Comparison of ENCODE assay signal across 25 cellular contexts in the genomic region with DNA sequence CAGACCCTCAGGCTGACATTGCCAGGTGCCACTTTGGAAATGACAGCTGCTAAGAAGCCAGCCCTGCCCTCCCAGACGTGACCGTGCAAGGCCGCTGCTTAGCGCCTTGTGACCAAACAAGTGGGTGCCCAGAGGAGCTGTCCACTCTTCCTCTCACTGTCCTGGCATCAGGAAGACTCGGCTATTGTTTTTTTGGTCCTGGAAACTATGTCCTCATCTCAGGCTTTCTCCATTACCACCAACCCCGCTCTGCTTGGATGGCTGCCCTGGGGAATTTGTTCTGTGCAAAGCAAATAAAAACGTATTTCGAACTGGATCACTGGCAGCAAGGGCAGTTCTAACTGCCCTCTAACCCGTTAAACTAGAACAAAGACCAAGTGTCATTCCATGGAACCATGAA. TPM values are rescaled to one million over a fixed set of nuclear protein-coding genes. Genes with fewer than 3 reads are reported as not detected.
A peak's percentile ranks its signal among the peaks of the same experiment; 100 is the strongest.
DNase-seq lines count a peak whose midpoint lies in the region; ATAC-seq and TF ChIP-seq lines count a peak whose summit lies in the region.
"Had no signal": no experiment of that assay in that cellular context is flagged by ENCODE, and none has a peak within 500 bp of the region (broad histone marks: within the 10 kb centered on the region; RNA-seq: fewer than 3 reads in every experiment).

No MANE protein-coding gene starts in this region.

- peak overlapping the region; percentile 75 to 86 (median 80) for H3K27ac ChIP-seq in body of pancreas
- peak overlapping the region; percentile 7 to 20 for H3K27ac ChIP-seq in thoracic aorta
- H3K27ac ChIP-seq: cardiac muscle cell, esophagus muscularis mucosa, hepatocyte, neutrophil, spleen had no signal

- H3K27ac Mint-ChIP-seq in neural crest cell (ENCODE audit: unreplicated experiment) = peak overlapping the region; percentile 27
- H3K27ac Mint-ChIP-seq in activated naive CD8-positive, alpha-beta T cell treated with anti-CD3 and anti-CD28 coated beads, Interleukin-2, amount 50 U/mL, for 24 hours = no peak overlapping the region
- H3K27ac Mint-ChIP-seq: activated T-cell treated with anti-CD3 and anti-CD28 coated beads, Interleukin-2, amount 50 U/mL, for 24 hours; CD4-positive, alpha-beta T cell; immature natural killer cell; stimulated activated memory B cell treated with anti-CD40 and anti-IgM and Interleukin-4, amounts not matched to agents 10 μg/mL and 1 μg/mL and 100 μg/mL, for 72 hours had no signal

- no peak overlapping the region for H3K4me3 Mint-ChIP-seq in neural crest cell
- H3K4me3 Mint-ChIP-seq in activated naive CD8-positive, alpha-beta T cell treated with anti-CD3 and anti-CD28 coated beads, Interleukin-2, amount 50 U/mL, for 24 hours = no peak overlapping the region
- H3K4me3 Mint-ChIP-seq: activated T-cell treated with anti-CD3 and anti-CD28 coated beads, Interleukin-2, amount 50 U/mL, for 24 hours; CD4-positive, alpha-beta T cell; immature natural killer cell; stimulated activated memory B cell treated with anti-CD40 and anti-IgM and Interleukin-4, amounts not matched to agents 10 μg/mL and 1 μg/mL and 100 μg/mL, for 72 hours had no signal

- 25 to 36% methylated on average over 9 of the region's 9 CpGs for WGBS in body of pancreas, 2 donors

- TF ChIP-seq EP300 in Ishikawa (IDR thresholded peaks at IDR 0.05; ENCODE audit: borderline replicate concordance) = no peak

- H3K4me1 Mint-ChIP-seq in neural crest cell = peaks cover 5% of the 10 kb centered on the region
- H3K4me1 Mint-ChIP-seq in activated naive CD8-positive, alpha-beta T cell treated with anti-CD3 and anti-CD28 coated beads, Interleukin-2, amount 50 U/mL, for 24 hours = no peaks in the 10 kb centered on the region
- H3K4me1 Mint-ChIP-seq: immature natural killer cell had no signal

- TF ChIP-seq POLR2A in body of pancreas (IDR thresholded peaks at IDR 0.05) = no peak

- H3K9me3 ChIP-seq in body of pancreas (no peaks in the 10 kb centered on the region), thoracic aorta (no peaks in the 10 kb centered on the region)
- H3K9me3 ChIP-seq: esophagus muscularis mucosa, neutrophil, spleen had no signal

- no peaks in the 10 kb centered on the region for H3K27me3 Mint-ChIP-seq in neural crest cell (ENCODE audit: low read depth)
- no peaks in the 10 kb centered on the region for H3K27me3 Mint-ChIP-seq in activated naive CD8-positive, alpha-beta T cell treated with anti-CD3 and anti-CD28 coated beads, Interleukin-2, amount 50 U/mL, for 24 hours
- H3K27me3 Mint-ChIP-seq: CD4-positive, alpha-beta T cell had no signal

- ATAC-seq in body of pancreas (peak; percentile 40), thoracic aorta (ENCODE audit: insufficient number of reproducible peaks, low FRiP score, low read depth) (no peak), GM18861 (IDR thresholded peaks at IDR 0.05; ENCODE audit: unreplicated experiment) (no peak)
- ATAC-seq in activated naive CD8-positive, alpha-beta T cell treated with anti-CD3 and anti-CD28 coated beads, Interleukin-2, amount 50 U/mL, for 24 hours = no peak
- ATAC-seq: stimulated activated memory B cell treated with anti-CD40 and anti-IgM and Interleukin-4, amounts not matched to agents 10 μg/mL and 1 μg/mL and 100 μg/mL, for 72 hours had no signal

- H3K36me3 Mint-ChIP-seq in neural crest cell (ENCODE audit: low read depth) = no peaks in the 10 kb centered on the region
- H3K36me3 Mint-ChIP-seq in activated naive CD8-positive, alpha-beta T cell treated with anti-CD3 and anti-CD28 coated beads, Interleukin-2, amount 50 U/mL, for 24 hours (ENCODE audit: low read depth) = no peaks in the 10 kb centered on the region
- H3K36me3 Mint-ChIP-seq: immature natural killer cell; stimulated activated memory B cell treated with anti-CD40 and anti-IgM and Interleukin-4, amounts not matched to agents 10 μg/mL and 1 μg/mL and 100 μg/mL, for 72 hours had no signal

- H3K27me3 ChIP-seq in body of pancreas (no peaks in the 10 kb centered on the region), thoracic aorta (replicated peaks; ENCODE audit: insufficient read depth) (no peaks in the 10 kb centered on the region)
- H3K27me3 ChIP-seq: cardiac muscle cell, esophagus muscularis mucosa, hepatocyte, spleen had no signal

- TF ChIP-seq CTCF in body of pancreas (IDR thresholded peaks at IDR 0.05) (no peak), neural crest cell (conservative IDR thresholded peaks at IDR 0.05) (no peak), thoracic aorta (IDR thresholded peaks at IDR 0.05) (no peak)

- H3K4me1 ChIP-seq in body of pancreas (peaks cover 51% of the 10 kb centered on the region), thoracic aorta (ENCODE audit: control insufficient read depth in 1 of 2, low read depth in 2 of 2) (peaks cover 5 to 27% of the 10 kb centered on the region in 2 donors)
- H3K4me1 ChIP-seq: esophagus muscularis mucosa had no signal

- no peak for TF ChIP-seq RAD21 in Ishikawa (IDR thresholded peaks at IDR 0.05; ENCODE audit: low read depth)

- H3K36me3 ChIP-seq in body of pancreas (replicated peaks in 1 of 2; ENCODE audit: insufficient read depth in 1 of 2, low read depth in 2 of 2) = no peaks in the 10 kb centered on the region
- H3K36me3 ChIP-seq in thoracic aorta = no peaks in the 10 kb centered on the region
- H3K36me3 ChIP-seq: cardiac muscle cell, esophagus muscularis mucosa, neutrophil, spleen had no signal

- no peak overlapping the region for H3K4me3 ChIP-seq in body of pancreas
- H3K4me3 ChIP-seq in thoracic aorta = no peak overlapping the region
- H3K4me3 ChIP-seq: cardiac muscle cell, esophagus muscularis mucosa, hepatocyte, spleen had no signal

- no peaks in the 10 kb centered on the region for H3K9me3 Mint-ChIP-seq in neural crest cell
- no peaks in the 10 kb centered on the region for H3K9me3 Mint-ChIP-seq in activated naive CD8-positive, alpha-beta T cell treated with anti-CD3 and anti-CD28 coated beads, Interleukin-2, amount 50 U/mL, for 24 hours
- H3K9me3 Mint-ChIP-seq: activated T-cell treated with anti-CD3 and anti-CD28 coated beads, Interleukin-2, amount 50 U/mL, for 24 hours; CD4-positive, alpha-beta T cell; immature natural killer cell; stimulated activated memory B cell treated with anti-CD40 and anti-IgM and Interleukin-4, amounts not matched to agents 10 μg/mL and 1 μg/mL and 100 μg/mL, for 72 hours had no signal

- DNase-seq in body of pancreas (peak; percentile 72 to 82 (median 76)), neural crest cell (ENCODE audit: low read depth, low spot score) (no peak), thoracic aorta (ENCODE audit: low spot score) (no peak)
- no peak for DNase-seq in activated CD4-positive, alpha-beta T cell treated with anti-CD3 and anti-CD28 coated beads for 4 hours
- no peak for DNase-seq in activated naive CD8-positive, alpha-beta T cell treated with anti-CD3 and anti-CD28 coated beads, Interleukin-2, amount 50 U/mL, for 24 hours
- DNase-seq: activated CD8-positive, alpha-beta memory T cell treated with anti-CD3 and anti-CD28 coated beads for 24 hours; activated naive CD4-positive, alpha-beta T cell treated with anti-CD3 and anti-CD28 coated beads, Interleukin-2, amount 50 U/mL, for 16 hours; activated T-cell treated with anti-CD3 and anti-CD28 coated beads, Interleukin-2, amount 50 U/mL, for 24 hours; CD4-positive, alpha-beta T cell; cortex of kidney; immature natural killer cell; MV-4-11; NCI-H187; NCI-H2171 treated with DMSO at 0.1 percent for 48 hours; NCI-H526; retina; spleen; stimulated activated CD4-positive, alpha-beta T cell treated with anti-CD3 and anti-CD28 coated beads, Interleukin-2, amount 100 ng/mL, for 48 hours had no signal

- intact Hi-C loops in body of pancreas (cut with DNase I) = no loop called here

TF ChIP-seq in Ishikawa, 13 proteins besides CTCF, POLR2A, EP300 and RAD21:
- TF ChIP-seq TEAD4 (IDR thresholded peaks at IDR 0.05) = no peak
- TF ChIP-seq, protein P1, sequence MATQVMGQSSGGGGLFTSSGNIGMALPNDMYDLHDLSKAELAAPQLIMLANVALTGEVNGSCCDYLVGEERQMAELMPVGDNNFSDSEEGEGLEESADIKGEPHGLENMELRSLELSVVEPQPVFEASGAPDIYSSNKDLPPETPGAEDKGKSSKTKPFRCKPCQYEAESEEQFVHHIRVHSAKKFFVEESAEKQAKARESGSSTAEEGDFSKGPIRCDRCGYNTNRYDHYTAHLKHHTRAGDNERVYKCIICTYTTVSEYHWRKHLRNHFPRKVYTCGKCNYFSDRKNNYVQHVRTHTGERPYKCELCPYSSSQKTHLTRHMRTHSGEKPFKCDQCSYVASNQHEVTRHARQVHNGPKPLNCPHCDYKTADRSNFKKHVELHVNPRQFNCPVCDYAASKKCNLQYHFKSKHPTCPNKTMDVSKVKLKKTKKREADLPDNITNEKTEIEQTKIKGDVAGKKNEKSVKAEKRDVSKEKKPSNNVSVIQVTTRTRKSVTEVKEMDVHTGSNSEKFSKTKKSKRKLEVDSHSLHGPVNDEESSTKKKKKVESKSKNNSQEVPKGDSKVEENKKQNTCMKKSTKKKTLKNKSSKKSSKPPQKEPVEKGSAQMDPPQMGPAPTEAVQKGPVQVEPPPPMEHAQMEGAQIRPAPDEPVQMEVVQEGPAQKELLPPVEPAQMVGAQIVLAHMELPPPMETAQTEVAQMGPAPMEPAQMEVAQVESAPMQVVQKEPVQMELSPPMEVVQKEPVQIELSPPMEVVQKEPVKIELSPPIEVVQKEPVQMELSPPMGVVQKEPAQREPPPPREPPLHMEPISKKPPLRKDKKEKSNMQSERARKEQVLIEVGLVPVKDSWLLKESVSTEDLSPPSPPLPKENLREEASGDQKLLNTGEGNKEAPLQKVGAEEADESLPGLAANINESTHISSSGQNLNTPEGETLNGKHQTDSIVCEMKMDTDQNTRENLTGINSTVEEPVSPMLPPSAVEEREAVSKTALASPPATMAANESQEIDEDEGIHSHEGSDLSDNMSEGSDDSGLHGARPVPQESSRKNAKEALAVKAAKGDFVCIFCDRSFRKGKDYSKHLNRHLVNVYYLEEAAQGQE (IDR thresholded peaks at IDR 0.05; ENCODE audit: low read depth) = peak; percentile 41; the same call in 1 of the 2 replicates

RNA-seq across cellular contexts. Expression of a gene that starts 13.7 kb away (rescaled TPM):
- total RNA-seq in body of pancreas (10 to 100 TPM; 30.0 to 39.7 TPM), neural crest cell (1.3 and 1.4 TPM in 2 replicates), thoracic aorta (1 to 10 TPM; 5.4 to 6.9 TPM)

Comparison
In these comparisons a context has a peak if more than half of its experiments do, and no peak if none do; other contexts are left out.
1. DNase-seq: peak in body of pancreas (4 of 4); none in neural crest cell (single experiment), thoracic aorta (single experiment), activated CD4-positive, alpha-beta T cell treated with anti-CD3 and anti-CD28 coated beads for 4 hours (0 of 2) and activated naive CD8-positive, alpha-beta T cell treated with anti-CD3 and anti-CD28 coated beads, Interleukin-2, amount 50 U/mL, for 24 hours (single experiment).